In genomic region chr9:88746029-88746743, GRCh38 we compare ENCODE assay signal across 12 cellular contexts.
DNase-seq lines count a peak whose midpoint lies in the region; ATAC-seq, FAIRE-seq and TF ChIP-seq lines count a peak whose summit lies in the region.
"Had no signal": no experiment of that assay in that cellular context is flagged by ENCODE, and none has a peak within 500 bp of the region (broad histone marks: within the 10 kb centered on the region; RNA-seq: fewer than 3 reads in every experiment).

No MANE protein-coding gene starts in this region.

- no peak for TF ChIP-seq RAD21 in A549 (conservative IDR thresholded peaks at IDR 0.05 in 1 of 2, IDR thresholded peaks at IDR 0.05 in 1 of 2)

- H3K27ac ChIP-seq in A549 = peak overlapping the region; percentile 52 to 74; a peak in 5 of 6 replicates

- no peak for TF ChIP-seq EP300 in A549 (IDR thresholded peaks at IDR 0.05)

- H3K4me1 ChIP-seq in A549 = peaks cover 36% of the 10 kb centered on the region

- POLR2A ChIA-PET in A549 (lab: Yijun Ruan, JAX) = no interaction called here

- H3K27me3 ChIP-seq in MG63 = no peaks in the 10 kb centered on the region

- no peaks in the 10 kb centered on the region for H3K36me3 ChIP-seq in MG63

- H3K4me2 ChIP-seq in A549 = 0 out of 3 replicates have a peak overlapping the region, but pooled peaks have one; percentile 26

- ATAC-seq in A549 (peak in 1 of 2 experiments; percentile 58; a peak in 1 of 6 replicates), GM21526 (IDR thresholded peaks at IDR 0.05; ENCODE audit: low FRiP score, unreplicated experiment) (no peak)
- ATAC-seq: T-helper 17 cell had no signal

- TF ChIP-seq CTCF in A549 (IDR thresholded peaks at IDR 0.05) (no peak), epithelial cell of esophagus (IDR thresholded peaks at IDR 0.05; ENCODE audit: insufficient read depth, low read depth, low read length, missing control alignments) (no peak)

- no peak for TF ChIP-seq POLR2A in A549 (IDR thresholded peaks at IDR 0.05; ENCODE audit: low read length)

- no peak for FAIRE-seq in A549 (lab: Jason Lieb, UNC)

- 72% methylated on average over 6 of the region's 6 CpGs for WGBS in A549 (ENCODE audit: missing lambda C conversion rate)

- CTCF ChIA-PET in A549 (lab: Yijun Ruan, JAX) = interaction anchor here (0.5 to 1.1 kb wide), 4 partner anchors 9 to 872 kb away, joined by 3 to 4 read pairs (median 3); no protein-coding TSS in a partner anchor

- DNase-seq in A549 (ENCODE audit: low read depth in 1 of 2, low spot score in 1 of 2) (no peak), MG63 (peak; percentile 90), epithelial cell of esophagus (ENCODE audit: low read depth) (peak; percentile 33), myocyte (ENCODE audit: low read depth) (peak; percentile 63), ecto neural progenitor cell (ENCODE audit: low spot score) (no peak), KBM-7 (no peak)
- no peak for DNase-seq in activated naive CD4-positive, alpha-beta T cell treated with Interleukin-2 at 50 U/mL for 16 hours
- DNase-seq: activated naive CD4-positive, alpha-beta T cell treated with anti-CD3 and anti-CD28 coated beads for 36 hours; AML-193; NCI-H1436 treated with DMSO at 0.1 percent for 48 hours; T-helper 17 cell had no signal

- H3K9me3 ChIP-seq in A549 (no peaks in the 10 kb centered on the region), MG63 (no peaks in the 10 kb centered on the region; the same call in 1 of the 2 replicates)

- in situ Hi-C loops in KBM-7 (cut with MboI; ENCODE audit: low pct_unique_long_range_greater_than_20kb, low sequenced_read_pairs) = no loop called here

- H3K4me3 ChIP-seq in A549 (no peak overlapping the region), MG63 (no peak overlapping the region), epithelial cell of esophagus (ENCODE audit: low read length) (no peak overlapping the region)

TF ChIP-seq in A549, 52 proteins besides CTCF, POLR2A, EP300 and RAD21:
- no peak for TF ChIP-seq RFX5 (IDR thresholded peaks at IDR 0.05)

Comparison
In these comparisons a context has a peak if more than half of its experiments do, and no peak if none do; other contexts are left out.
1. DNase-seq: peak in MG63 (single experiment), epithelial cell of esophagus (single experiment) and myocyte (single experiment); none in A549 (0 of 2), ecto neural progenitor cell (single experiment), activated naive CD4-positive, alpha-beta T cell treated with Interleukin-2 at 50 U/mL for 16 hours (single experiment) and KBM-7 (single experiment).